28 cellular contexts compared by ENCODE assay signal in the genomic region with DNA sequence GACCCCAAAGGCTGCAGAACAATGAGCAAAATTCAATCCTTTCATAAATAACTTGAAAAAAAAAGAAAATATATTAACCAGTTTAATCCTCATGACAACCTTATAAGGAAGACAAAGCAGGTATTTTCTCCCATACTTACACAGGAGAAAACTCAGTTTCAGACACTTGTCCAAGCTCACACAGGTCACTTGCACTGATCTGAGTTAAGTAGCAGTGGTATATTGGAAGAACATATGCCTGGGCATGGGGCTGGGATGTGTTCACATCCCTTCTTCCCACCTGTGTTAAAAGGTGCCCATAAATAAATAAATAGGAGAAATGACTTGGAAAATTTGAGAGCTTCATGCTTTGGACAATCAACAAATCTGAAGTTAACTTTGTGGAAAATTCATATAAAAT.
"Had no signal": no experiment of that assay in that cellular context is flagged by ENCODE, and none has a peak within 500 bp of the region (broad histone marks: within the 10 kb centered on the region; RNA-seq: fewer than 3 reads in every experiment).

No MANE protein-coding gene starts in this region.

- DNase-seq: activated CD4-positive, alpha-beta memory T cell treated with anti-CD3 and anti-CD28 coated beads, Interleukin-2, amount 10 ng/mL, durations not matched to agents 7 days and 5 days; activated CD4-positive, alpha-beta T cell treated with anti-CD3 and anti-CD28 coated beads for 1 hour; activated CD4-positive, alpha-beta T cell treated with anti-CD3 and anti-CD28 coated beads for 4 hours; activated CD4-positive, alpha-beta T cell treated with anti-CD3 and anti-CD28 coated beads, Interleukin-2, amount 10 ng/mL, durations not matched to agents 7 days and 5 days; activated CD4-positive, alpha-beta T cell treated with anti-CD3 and anti-CD28 coated beads, Interleukin-2, amount 50 U/mL, for 4 hours; activated effector memory CD4-positive, alpha-beta T cell treated with anti-CD3 and anti-CD28 coated beads, Interleukin-2, amount 50 U/mL, for 16 hours; activated naive CD4-positive, alpha-beta T cell treated with anti-CD3 and anti-CD28 coated beads for 36 hours; activated naive CD8-positive, alpha-beta T cell treated with anti-CD3 and anti-CD28 coated beads for 36 hours; activated naive CD8-positive, alpha-beta T cell treated with anti-CD3 and anti-CD28 coated beads, Interleukin-2, amount 50 U/mL, for 24 hours; activated T-cell treated with anti-CD3 and anti-CD28 coated beads, Interleukin-2, amount 50 U/mL, for 1 hour; activated T-cell treated with anti-CD3 and anti-CD28 coated beads, Interleukin-2, amount 50 U/mL, for 48 hours; amygdala; aorta; body of pancreas; caudate nucleus; dorsolateral prefrontal cortex; effector memory CD4-positive, alpha-beta T cell; endodermal cell; foreskin fibroblast; head of caudate nucleus; T-helper 2 cell had no signal

- H3K27ac ChIP-seq: adrenal gland, body of pancreas, VCaP had no signal

- H3K4me1 Mint-ChIP-seq: activated naive CD8-positive, alpha-beta T cell treated with anti-CD3 and anti-CD28 coated beads for 36 hours had no signal

- H3K27me3 ChIP-seq: adrenal gland, body of pancreas, dorsolateral prefrontal cortex had no signal

- H3K9me3 Mint-ChIP-seq: activated CD4-positive, alpha-beta memory T cell treated with anti-CD3 and anti-CD28 coated beads, Interleukin-2, amount 10 ng/mL, durations not matched to agents 7 days and 5 days; activated CD4-positive, alpha-beta T cell treated with anti-CD3 and anti-CD28 coated beads, Interleukin-2, amount 10 ng/mL, durations not matched to agents 7 days and 5 days; activated naive CD4-positive, alpha-beta T cell treated with anti-CD3 and anti-CD28 coated beads for 36 hours; activated naive CD4-positive, alpha-beta T cell treated with anti-CD3 and anti-CD28 coated beads, Interleukin-2, amount 50 U/mL, for 24 hours; activated naive CD8-positive, alpha-beta T cell treated with anti-CD3 and anti-CD28 coated beads for 36 hours; activated naive CD8-positive, alpha-beta T cell treated with anti-CD3 and anti-CD28 coated beads, Interleukin-2, amount 50 U/mL, for 24 hours; activated T-helper 1 cell treated with anti-CD3 and anti-CD28 coated beads, Interleukin-12 subunit alpha, Interleukin-12 subunit beta, Interleukin-2, Interleukin-4 antibody, amounts not matched to agents 30 ng/mL and 10 ng/mL and 1 ng/mL, durations not matched to agents 14 hours and 24 hours and 36 hours; activated T-helper 2 cell treated with anti-CD3 and anti-CD28 coated beads, Interferon-gamma antibody, Interleukin-2, Interleukin-4, amounts not matched to agents 10 μg/mL and 5 μg/mL and 100 μg/mL, durations not matched to agents 14 hours and 24 hours and 36 hours; endodermal cell had no signal

- H3K4me3 Mint-ChIP-seq: activated CD4-positive, alpha-beta memory T cell treated with anti-CD3 and anti-CD28 coated beads, Interleukin-2, amount 10 ng/mL, durations not matched to agents 7 days and 5 days; activated CD4-positive, alpha-beta T cell treated with anti-CD3 and anti-CD28 coated beads, Interleukin-2, amount 10 ng/mL, durations not matched to agents 7 days and 5 days; activated naive CD4-positive, alpha-beta T cell treated with anti-CD3 and anti-CD28 coated beads for 36 hours; activated naive CD4-positive, alpha-beta T cell treated with anti-CD3 and anti-CD28 coated beads, Interleukin-2, amount 50 U/mL, for 24 hours; activated naive CD8-positive, alpha-beta T cell treated with anti-CD3 and anti-CD28 coated beads for 36 hours; activated naive CD8-positive, alpha-beta T cell treated with anti-CD3 and anti-CD28 coated beads, Interleukin-2, amount 50 U/mL, for 24 hours; activated T-helper 1 cell treated with anti-CD3 and anti-CD28 coated beads, Interleukin-12 subunit alpha, Interleukin-12 subunit beta, Interleukin-2, Interleukin-4 antibody, amounts not matched to agents 30 ng/mL and 10 ng/mL and 1 ng/mL, durations not matched to agents 14 hours and 24 hours and 36 hours; endodermal cell; WTC11 had no signal

- H3K27ac Mint-ChIP-seq: activated CD4-positive, alpha-beta memory T cell treated with anti-CD3 and anti-CD28 coated beads, Interleukin-2, amount 10 ng/mL, durations not matched to agents 7 days and 5 days; activated naive CD4-positive, alpha-beta T cell treated with anti-CD3 and anti-CD28 coated beads for 36 hours; activated naive CD4-positive, alpha-beta T cell treated with anti-CD3 and anti-CD28 coated beads, Interleukin-2, amount 50 U/mL, for 24 hours; activated naive CD8-positive, alpha-beta T cell treated with anti-CD3 and anti-CD28 coated beads for 36 hours; activated naive CD8-positive, alpha-beta T cell treated with anti-CD3 and anti-CD28 coated beads, Interleukin-2, amount 50 U/mL, for 24 hours; activated T-helper 1 cell treated with anti-CD3 and anti-CD28 coated beads, Interleukin-12 subunit alpha, Interleukin-12 subunit beta, Interleukin-2, Interleukin-4 antibody, amounts not matched to agents 30 ng/mL and 10 ng/mL and 1 ng/mL, durations not matched to agents 14 hours and 24 hours and 36 hours; activated T-helper 2 cell treated with anti-CD3 and anti-CD28 coated beads, Interferon-gamma antibody, Interleukin-2, Interleukin-4, amounts not matched to agents 10 μg/mL and 5 μg/mL and 100 μg/mL, durations not matched to agents 14 hours and 24 hours and 36 hours; endodermal cell; WTC11 had no signal

- ATAC-seq: activated naive CD8-positive, alpha-beta T cell treated with anti-CD3 and anti-CD28 coated beads, Interleukin-2, amount 50 U/mL, for 24 hours; body of pancreas; esophagus mucosa; WTC11 had no signal

- H3K27me3 Mint-ChIP-seq: activated naive CD8-positive, alpha-beta T cell treated with anti-CD3 and anti-CD28 coated beads, Interleukin-2, amount 50 U/mL, for 24 hours had no signal

- H3K4me1 ChIP-seq: body of pancreas had no signal

- H3K9me3 ChIP-seq: adrenal gland, body of pancreas had no signal

- H3K36me3 ChIP-seq: adrenal gland had no signal

- H3K4me3 ChIP-seq: adrenal gland, body of pancreas had no signal

- H3K36me3 Mint-ChIP-seq: activated naive CD4-positive, alpha-beta T cell treated with anti-CD3 and anti-CD28 coated beads, Interleukin-2, amount 50 U/mL, for 24 hours; activated naive CD8-positive, alpha-beta T cell treated with anti-CD3 and anti-CD28 coated beads for 36 hours; WTC11 had no signal
